ENCODE assay signal across 7 cellular contexts in the genomic region with DNA sequence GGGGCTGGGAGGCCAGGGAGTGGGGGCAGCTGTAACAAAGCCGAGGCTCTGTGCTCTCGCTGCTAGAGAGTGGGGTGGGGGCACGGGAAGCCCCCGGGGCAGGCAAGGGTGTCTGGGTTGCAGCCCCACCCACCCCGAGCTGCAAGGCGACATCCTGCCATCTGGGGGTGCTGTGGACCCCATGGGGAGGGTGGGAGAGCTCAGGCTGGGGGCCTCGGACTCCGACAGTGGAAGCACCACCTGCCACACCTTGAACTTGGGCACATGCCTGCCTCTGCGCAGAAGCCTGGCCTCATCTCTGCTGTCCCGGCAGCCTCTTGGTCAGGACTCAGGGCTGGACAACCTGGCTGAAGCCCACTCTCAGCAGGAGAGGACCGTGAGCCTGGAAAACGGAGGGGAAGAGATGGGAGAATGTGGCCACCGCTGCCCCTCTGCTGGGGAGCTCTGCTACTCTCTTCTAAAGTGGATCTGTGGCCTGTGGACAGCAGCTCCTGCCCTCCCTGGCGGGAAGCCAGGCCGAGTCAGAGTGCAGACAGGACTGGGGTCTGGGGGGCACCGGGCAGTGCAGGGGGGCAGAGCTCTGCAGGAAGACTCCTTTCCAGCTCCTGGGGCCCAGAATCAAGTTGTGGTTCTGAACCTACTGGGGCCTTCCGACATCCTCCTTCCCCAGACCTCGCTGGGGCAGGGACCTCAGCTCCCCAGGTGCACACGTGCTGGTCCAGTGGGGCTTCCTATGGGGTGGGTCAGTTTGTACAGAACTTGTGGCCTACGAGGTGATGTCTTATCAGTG.
A peak's percentile ranks its signal among the peaks of the same experiment; 100 is the strongest.
DNase-seq lines count a peak whose midpoint lies in the region; ATAC-seq and TF ChIP-seq lines count a peak whose summit lies in the region.
"Not testable (repeated sequence)": the region's sequence is repeated elsewhere in the genome, so short reads cannot be mapped to it uniquely, and the experiment has no call there.

No MANE protein-coding gene starts in this region.

- H3K9me3 ChIP-seq in lower lobe of right lung, ovary, suprapubic skin: not testable (repeated sequence)

- H3K9me2 ChIP-seq in GM23338 (ENCODE audit: insufficient read depth), result not testable (repeated sequence)

- H2AFZ ChIP-seq in GM23338, result not testable (repeated sequence)

- not testable (repeated sequence) for H3K36me3 ChIP-seq in GM23338 (ENCODE audit: insufficient read depth); brain microvascular endothelial cell (replicated peaks); lower lobe of right lung; ovary; suprapubic skin

- in situ Hi-C loops in brain microvascular endothelial cell (cut with HindIII; ENCODE audit: low pct_ligation_motif_present, low sequenced_read_pairs), result not testable (repeated sequence)

- not testable (repeated sequence) for H3K4me3 Mint-ChIP-seq in GM23338; activated CD8-positive, alpha-beta memory T cell treated with anti-CD3 and anti-CD28 coated beads, Interleukin-2, amount 10 ng/mL, durations not matched to agents 7 days and 5 days

- not testable (repeated sequence) for DNase-seq in GM23338 (ENCODE audit: low spot score); brain microvascular endothelial cell
- DNase-seq in activated CD8-positive, alpha-beta memory T cell treated with anti-CD3 and anti-CD28 coated beads, Interleukin-2, amount 10 ng/mL, durations not matched to agents 7 days and 5 days, result peak; percentile 28
- peak; percentile 24 for DNase-seq in Right ventricle myocardium superior
- DNase-seq in lower lobe of right lung, result peak; percentile 22
- peak in 4 of 5 donors; percentile 13 to 30 (median 22) for DNase-seq in ovary
- peak; percentile 45 to 58 for DNase-seq in suprapubic skin (ENCODE audit: low spot score in 2 of 2)

- CTCF ChIA-PET in activated CD8-positive, alpha-beta memory T cell treated with anti-CD3 and anti-CD28 coated beads, Interleukin-2, amount 10 ng/mL, durations not matched to agents 7 days and 5 days (lab: Charles Lee), result not testable (repeated sequence)

- H3K4me1 ChIP-seq in GM23338 (ENCODE audit: insufficient read depth); lower lobe of right lung; ovary (ENCODE audit: insufficient read depth); suprapubic skin: not testable (repeated sequence)

- H4K20me1 ChIP-seq in GM23338 (replicated peaks; ENCODE audit: insufficient read depth), result not testable (repeated sequence)

- not testable (repeated sequence) for TF ChIP-seq EP300 in ovary (IDR thresholded peaks at IDR 0.05); suprapubic skin (IDR thresholded peaks at IDR 0.05)

- not testable (repeated sequence) for H3K36me3 Mint-ChIP-seq in GM23338 (ENCODE audit: low read depth); activated CD8-positive, alpha-beta memory T cell treated with anti-CD3 and anti-CD28 coated beads, Interleukin-2, amount 10 ng/mL, durations not matched to agents 7 days and 5 days

- 76 to 81% (median 78%) methylated on average over 18 to 20 of the region's 20 CpGs for WGBS in ovary, 3 donors
- WGBS in suprapubic skin, result 73% methylated on average over 14 of the region's 20 CpGs

- peak in 1 of 2 experiments; percentile 45; a peak in 2 of 4 replicates for TF ChIP-seq CTCF in GM23338 (conservative IDR thresholded peaks at IDR 0.05; ENCODE audit: low read depth in 2 of 2)
- peak; percentile 14 for TF ChIP-seq CTCF in brain microvascular endothelial cell (IDR thresholded peaks at IDR 0.05; ENCODE audit: low read depth, low read length, missing control alignments)
- not testable (repeated sequence) for TF ChIP-seq CTCF in lower lobe of right lung (IDR thresholded peaks at IDR 0.05); ovary (IDR thresholded peaks at IDR 0.05); suprapubic skin (IDR thresholded peaks at IDR 0.05)

- not testable (repeated sequence) for H3K27ac ChIP-seq in GM23338 (ENCODE audit: low read depth); brain microvascular endothelial cell; lower lobe of right lung; ovary; suprapubic skin

- TF ChIP-seq POLR2A in ovary (IDR thresholded peaks at IDR 0.05); suprapubic skin (IDR thresholded peaks at IDR 0.05): not testable (repeated sequence)

- not testable (repeated sequence) for H3F3A ChIP-seq in GM23338 (replicated peaks; ENCODE audit: low read depth)

- not testable (repeated sequence) for H3K27ac Mint-ChIP-seq in GM23338; activated CD8-positive, alpha-beta memory T cell treated with anti-CD3 and anti-CD28 coated beads, Interleukin-2, amount 10 ng/mL, durations not matched to agents 7 days and 5 days

- not testable (repeated sequence) for H3K4me1 Mint-ChIP-seq in GM23338; activated CD8-positive, alpha-beta memory T cell treated with anti-CD3 and anti-CD28 coated beads, Interleukin-2, amount 10 ng/mL, durations not matched to agents 7 days and 5 days

- H3K4me2 ChIP-seq in GM23338, result not testable (repeated sequence)

- H3K9me3 Mint-ChIP-seq in GM23338; activated CD8-positive, alpha-beta memory T cell treated with anti-CD3 and anti-CD28 coated beads, Interleukin-2, amount 10 ng/mL, durations not matched to agents 7 days and 5 days (ENCODE audit: low read depth): not testable (repeated sequence)

- peak; percentile 17; the same call in 1 of the 3 replicates for ATAC-seq in GM23338
- ATAC-seq in activated CD8-positive, alpha-beta memory T cell treated with anti-CD3 and anti-CD28 coated beads, Interleukin-2, amount 10 ng/mL, durations not matched to agents 7 days and 5 days; Right ventricle myocardium superior (ENCODE audit: poor library complexity); lower lobe of right lung: not testable (repeated sequence)

- not testable (repeated sequence) for H3K27me3 Mint-ChIP-seq in GM23338 (ENCODE audit: insufficient read depth, low read depth, poor library complexity); activated CD8-positive, alpha-beta memory T cell treated with anti-CD3 and anti-CD28 coated beads, Interleukin-2, amount 10 ng/mL, durations not matched to agents 7 days and 5 days

- intact Hi-C loops in Right ventricle myocardium superior (cut with DNase I); lower lobe of right lung (cut with DNase I); ovary (cut with DNase I): not testable (repeated sequence)

- not testable (repeated sequence) for H3K4me3 ChIP-seq in GM23338; brain microvascular endothelial cell (ENCODE audit: low read depth, low read length); lower lobe of right lung; ovary; suprapubic skin

- not testable (repeated sequence) for H3K79me2 ChIP-seq in GM23338 (replicated peaks; ENCODE audit: insufficient read depth)

- not testable (repeated sequence) for H3K27me3 ChIP-seq in GM23338 (ENCODE audit: insufficient read depth); brain microvascular endothelial cell (replicated peaks); lower lobe of right lung (ENCODE audit: low read depth); ovary; suprapubic skin
